9 cellular contexts compared by ENCODE assay signal in genomic region chr15:40150163-40150925, GRCh38. TPM values are rescaled to one million over a fixed set of nuclear protein-coding genes. Genes with fewer than 3 reads are reported as not detected.
DNase-seq lines count a peak whose midpoint lies in the region; ATAC-seq, FAIRE-seq and TF ChIP-seq lines count a peak whose summit lies in the region.
"Had no signal": no experiment of that assay in that cellular context is flagged by ENCODE, and none has a peak within 500 bp of the region (broad histone marks: within the 10 kb centered on the region; RNA-seq: fewer than 3 reads in every experiment).

No MANE protein-coding gene starts in this region.

- H3K4me3 ChIP-seq in endothelial cell of umbilical vein (replicated peaks in 1 of 3; ENCODE audit: insufficient read depth in 1 of 3, low read depth in 1 of 3, low read length in 3 of 3) = no peak overlapping the region
- no peak overlapping the region for H3K4me3 ChIP-seq in skeletal muscle satellite cell (ENCODE audit: low read length)
- H3K4me3 ChIP-seq in aorta (ENCODE audit: low read length in 2 of 2) = no peak overlapping the region

- H3K27me3 Mint-ChIP-seq in HFFc6 (ENCODE audit: insufficient read depth) = peaks cover 8% of the 10 kb centered on the region

- no peak overlapping the region for H2AFZ ChIP-seq in endothelial cell of umbilical vein (ENCODE audit: low read depth, low read length)

- BruUV-seq in endothelial cell of umbilical vein (replicated peaks; lab: Mats Ljungman, UMichigan) = no TSS peak

- H3K27me3 ChIP-seq in endothelial cell of umbilical vein (ENCODE audit: control insufficient read depth in 2 of 2, insufficient read depth in 2 of 2, low read length in 2 of 2) (peaks cover 0 to 8% of the 10 kb centered on the region in 2 experiments), skeletal muscle satellite cell (ENCODE audit: control insufficient read depth, insufficient read depth, low read length) (peaks cover 1% of the 10 kb centered on the region), aorta (ENCODE audit: control insufficient read depth in 1 of 2, insufficient read depth in 2 of 2, low read length in 1 of 2) (no peaks in the 10 kb centered on the region)

- no peak overlapping the region for H3K27ac Mint-ChIP-seq in HFFc6

- H4K20me1 ChIP-seq in endothelial cell of umbilical vein (replicated peaks; ENCODE audit: control insufficient read depth, extremely low read depth, insufficient read depth, low read length) = no peaks in the 10 kb centered on the region

- no peak overlapping the region for H3K4me3 Mint-ChIP-seq in HFFc6

- POLR2A ChIA-PET in endothelial cell of umbilical vein (lab: Charles Lee) = no interaction called here

- dilution Hi-C loops in endothelial cell of umbilical vein (cut with MboI; ENCODE audit: extremely low pct_ligation_motif_present, low sequenced_read_pairs) = no loop called here

- CTCF ChIA-PET in endothelial cell of umbilical vein (lab: Charles Lee) = interaction anchor here (0.6 to 1.0 kb wide), 2 partner anchors 105 to 651 kb away, joined by 3 read pairs; no protein-coding TSS in a partner anchor

- H3K36me3 ChIP-seq in endothelial cell of umbilical vein (ENCODE audit: control insufficient read depth in 2 of 2, extremely low read depth in 1 of 2, insufficient read depth in 2 of 2, low read length in 2 of 2) (no peaks in the 10 kb centered on the region), skeletal muscle satellite cell (ENCODE audit: insufficient read depth, low read length) (no peaks in the 10 kb centered on the region), aorta (ENCODE audit: control insufficient read depth in 1 of 2, insufficient read depth in 2 of 2, low read length in 1 of 2) (no peaks in the 10 kb centered on the region)

- TF ChIP-seq POLR2A in endothelial cell of umbilical vein (IDR thresholded peaks at IDR 0.05; ENCODE audit: low read depth, low read length) = no peak

- H3K9me3 Mint-ChIP-seq in HFFc6 = no peaks in the 10 kb centered on the region

- ATAC-seq in HG02763 (IDR thresholded peaks at IDR 0.05; ENCODE audit: unreplicated experiment) (no peak), aorta (ENCODE audit: low FRiP score) (no peak)

- H3K4me1 Mint-ChIP-seq in HFFc6 (ENCODE audit: low read depth) = peaks cover 24% of the 10 kb centered on the region

- DNase-seq in HFFc6 = peak; percentile 56
- peak; percentile 64 for DNase-seq in NCI-H748 (lab: John Stamatoyannopoulos, UW; ENCODE audit: unreplicated experiment)
- DNase-seq in endothelial cell of umbilical vein (ENCODE audit: low read depth, low spot score) = peak; percentile 40
- DNase-seq in NAMALWA (ENCODE audit: low spot score) = no peak
- DNase-seq in activated CD4-positive, alpha-beta T cell treated with anti-CD3 and anti-CD28 coated beads for 4 hours = no peak
- no peak for DNase-seq in aorta
- DNase-seq: NCI-H1694 treated with DMSO at 0.1 percent for 48 hours had no signal

- 51 to 61% methylated on average over 9 of the region's 9 CpGs for WGBS in aorta, 2 donors

- intact Hi-C loops in endothelial cell of umbilical vein (cut with micrococcal nuclease) = no loop called here
- intact Hi-C loops in aorta (cut with DNase I) = no loop called here

- H3K9me3 ChIP-seq in endothelial cell of umbilical vein (replicated peaks; ENCODE audit: control insufficient read depth, insufficient read depth, low read length) = no peaks in the 10 kb centered on the region
- no peaks in the 10 kb centered on the region for H3K9me3 ChIP-seq in skeletal muscle satellite cell (replicated peaks; ENCODE audit: low read length)
- H3K9me3 ChIP-seq in aorta (ENCODE audit: control insufficient read depth, low read length) = no peaks in the 10 kb centered on the region

- H3K4me2 ChIP-seq in endothelial cell of umbilical vein (ENCODE audit: insufficient read depth, low read length) = no peak overlapping the region
- peak overlapping the region; percentile 67 for H3K4me2 ChIP-seq in skeletal muscle satellite cell (ENCODE audit: low read length)

- no peaks in the 10 kb centered on the region; the same call in 1 of the 2 replicates for H3K36me3 Mint-ChIP-seq in HFFc6 (ENCODE audit: low read depth)

- no peak overlapping the region for H3K27ac ChIP-seq in endothelial cell of umbilical vein (ENCODE audit: insufficient read depth, low read depth, low read length)
- H3K27ac ChIP-seq in aorta (ENCODE audit: low read depth in 1 of 2, low read length in 2 of 2) = no peak overlapping the region

- H3K9me1 ChIP-seq in endothelial cell of umbilical vein (replicated peaks; ENCODE audit: control insufficient read depth, extremely low read depth, insufficient read depth, low read length) = no peaks in the 10 kb centered on the region

- H3K4me1 ChIP-seq in endothelial cell of umbilical vein (ENCODE audit: control insufficient read depth, extremely low read depth, insufficient read depth, low read length) (no peaks in the 10 kb centered on the region), skeletal muscle satellite cell (ENCODE audit: control insufficient read depth, insufficient read depth, low read length) (peaks cover 19% of the 10 kb centered on the region), aorta (ENCODE audit: control insufficient read depth in 1 of 2, insufficient read depth in 2 of 2, low read length in 2 of 2) (no peaks in the 10 kb centered on the region)

- TF ChIP-seq CTCF in HFFc6 (IDR thresholded peaks at IDR 0.05) (no peak), endothelial cell of umbilical vein (IDR thresholded peaks at IDR 0.05; ENCODE audit: extremely low read depth in 1 of 2, insufficient read depth in 1 of 2, low read depth in 1 of 2, low read length in 2 of 2) (no peak)

- FAIRE-seq in endothelial cell of umbilical vein (lab: Jason Lieb, UNC) = peak; percentile 80

- no peak overlapping the region for H3K9ac ChIP-seq in endothelial cell of umbilical vein (replicated peaks; ENCODE audit: extremely low read depth, insufficient read depth, low read length)
- H3K9ac ChIP-seq in skeletal muscle satellite cell (ENCODE audit: low read depth, low read length) = no peak overlapping the region

- no peaks in the 10 kb centered on the region for H3K79me2 ChIP-seq in endothelial cell of umbilical vein (ENCODE audit: control insufficient read depth, insufficient read depth, low read length)

TF ChIP-seq in endothelial cell of umbilical vein, 7 proteins besides CTCF, POLR2A, EP300 and RAD21:
- no peak for TF ChIP-seq POLR2AphosphoS5 (IDR thresholded peaks at IDR 0.05; ENCODE audit: insufficient read depth, low read depth, low read length)
- TF ChIP-seq MYC (IDR thresholded peaks at IDR 0.05; ENCODE audit: low read depth, low read length) = no peak
- peak; percentile 43 for TF ChIP-seq FOS (IDR thresholded peaks at IDR 0.05; ENCODE audit: borderline replicate concordance, insufficient read depth, low read length)
- peak; percentile 25 for TF ChIP-seq JUN (IDR thresholded peaks at IDR 0.05; ENCODE audit: borderline replicate concordance, insufficient read depth, insufficient read length, low read depth)

RNA-seq across cellular contexts. Expression of gene BUB1B, which starts 10.5 kb away (rescaled TPM):
- total RNA-seq in HFFc6 (2021; fragmentation: NEBNext Ultra II Directional; extraction: Animal tissue kit (Norgen Biotek cat#: 25700)) = 10 to 100 TPM; 11.5 to 38.1 (median 29.6) TPM
- total RNA-seq in endothelial cell of umbilical vein (65.6 and 69.8 TPM in 2 replicates), aorta (1 to 10 TPM in 1 of 2 donors, under 1 TPM in 1; 0.84 to 5.0 TPM)
- polyA plus RNA-seq in endothelial cell of umbilical vein (10.1 and 12.2 TPM in 2 replicates), aorta (1 to 10 TPM in 1 of 2 donors, under 1 TPM in 1; 0.51 to 3.0 TPM)
- polyA plus RNA-seq in endothelial cell of umbilical vein (2011; cell fraction: cytosol; rRNA removed) = 15.9 and 16.7 TPM in 2 replicates
- 65.9 and 98.6 TPM in 2 replicates for polyA plus RNA-seq in endothelial cell of umbilical vein (2011; cell fraction: nucleus; rRNA removed)
- 12.2 and 35.1 TPM in 2 replicates for polyA plus RNA-seq in endothelial cell of umbilical vein (2012)
- 26.9 and 28.6 TPM in 2 replicates for polyA minus RNA-seq in endothelial cell of umbilical vein
- 23.8 TPM for polyA minus RNA-seq in endothelial cell of umbilical vein (2011; cell fraction: cytosol; rRNA and poly(A)+ RNA removed)
- 35.0 and 56.6 TPM in 2 replicates for polyA minus RNA-seq in endothelial cell of umbilical vein (2011; cell fraction: nucleus; rRNA and poly(A)+ RNA removed)
- 15.7 and 22.1 TPM in 2 replicates for total RNA-seq in skeletal muscle satellite cell (2012; rRNA removed)

RNA-seq across cellular contexts. Expression of gene BMF, which starts 41.7 kb away (rescaled TPM):
- 1 to 10 TPM in 2 of 6 experiments, under 1 TPM in 4; 0.57 to 1.2 (median 0.81) TPM for total RNA-seq in HFFc6 (2021; fragmentation: NEBNext Ultra II Directional; extraction: Animal tissue kit (Norgen Biotek cat#: 25700))
- 9.8 and 13.9 TPM in 2 replicates for total RNA-seq in endothelial cell of umbilical vein
- 7.4 and 8.6 TPM in 2 replicates for polyA plus RNA-seq in endothelial cell of umbilical vein
- 4.6 and 5.9 TPM in 2 replicates for polyA plus RNA-seq in endothelial cell of umbilical vein (2011; cell fraction: cytosol; rRNA removed)
- polyA plus RNA-seq in endothelial cell of umbilical vein (2011; cell fraction: nucleus; rRNA removed) = 18.9 and 19.7 TPM in 2 replicates
- polyA plus RNA-seq in endothelial cell of umbilical vein (2012) = 3.7 TPM in 2 replicates
- polyA minus RNA-seq in endothelial cell of umbilical vein = 18.1 and 19.5 TPM in 2 replicates
- 1.2 TPM for polyA minus RNA-seq in endothelial cell of umbilical vein (2011; cell fraction: cytosol; rRNA and poly(A)+ RNA removed)
- polyA minus RNA-seq in endothelial cell of umbilical vein (2011; cell fraction: nucleus; rRNA and poly(A)+ RNA removed) = 12.7 and 16.3 TPM in 2 replicates
- under 0.01 and 0.44 TPM in 2 replicates for total RNA-seq in skeletal muscle satellite cell (2012; rRNA removed)
- total RNA-seq in aorta = 10 to 100 TPM in 1 of 2 donors, 1 to 10 TPM in 1; 6.0 to 17.3 TPM
- polyA plus RNA-seq in aorta = 1 to 10 TPM; 4.3 to 5.6 TPM

Comparison
In these comparisons a context has a peak if more than half of its experiments do, and no peak if none do; other contexts are left out.
1. DNase-seq: peak in HFFc6 (single experiment), NCI-H748 (single experiment) and endothelial cell of umbilical vein (single experiment); none in NAMALWA (single experiment), activated CD4-positive, alpha-beta T cell treated with anti-CD3 and anti-CD28 coated beads for 4 hours (0 of 2) and aorta (0 of 2).